In genomic region chr17:50372708-50373556, GRCh38 we compare ENCODE assay signal across 8 cellular contexts. TPM values are rescaled to one million over a fixed set of nuclear protein-coding genes. Genes with fewer than 3 reads are reported as not detected.
DNase-seq lines count a peak whose midpoint lies in the region; ATAC-seq and TF ChIP-seq lines count a peak whose summit lies in the region.

EME1 (plus strand) TSS chr17:50373229; CDS start chr17:50375209, 1,980 bp downstream.
MRPL27 (minus strand) TSS chr17:50373184; CDS start chr17:50373170, 14 bp downstream.

- no peaks in the 10 kb centered on the region for H3K9me3 ChIP-seq in left lung

- H3K27ac ChIP-seq in left lung, result peak within 1 kb of the TSS; percentile 91

- peaks cover 0 to 28% of the 10 kb centered on the region in 2 donors for H3K36me3 ChIP-seq in left lung

- peaks cover 49% of the 10 kb centered on the region for H3K36me3 Mint-ChIP-seq in activated CD4-positive, alpha-beta T cell treated with anti-CD3 and anti-CD28 coated beads, Interleukin-2, amount 10 ng/mL, durations not matched to agents 24 days and 14 days (ENCODE audit: low read depth)

- H3K27me3 ChIP-seq in left lung, result no peaks in the 10 kb centered on the region

- peak within 1 kb of the TSS; percentile 98 for H3K4me3 Mint-ChIP-seq in activated CD4-positive, alpha-beta T cell treated with anti-CD3 and anti-CD28 coated beads, Interleukin-2, amount 10 ng/mL, durations not matched to agents 24 days and 14 days

- H3K4me1 ChIP-seq in left lung, result peaks cover 9 to 19% of the 10 kb centered on the region in 2 donors

- no peaks in the 10 kb centered on the region for H3K27me3 Mint-ChIP-seq in activated CD4-positive, alpha-beta T cell treated with anti-CD3 and anti-CD28 coated beads, Interleukin-2, amount 10 ng/mL, durations not matched to agents 24 days and 14 days

- peaks cover 28% of the 10 kb centered on the region for H3K4me1 Mint-ChIP-seq in activated CD4-positive, alpha-beta T cell treated with anti-CD3 and anti-CD28 coated beads, Interleukin-2, amount 10 ng/mL, durations not matched to agents 24 days and 14 days

- H3K4me3 ChIP-seq in left lung, result peak within 1 kb of the TSS; percentile 64 to 69

- DNase-seq in Ammon's horn (ENCODE audit: low spot score) (peak; percentile 95), GM19238 (ENCODE audit: insufficient read length, low spot score) (peak; percentile 93), NCI-H524 treated with DMSO at 0.1 percent for 48 hours (lab: John Stamatoyannopoulos, UW) (peak; percentile 80), dedifferentiated amniotic fluid mesenchymal stem cell (ENCODE audit: extremely low spot score) (peak; percentile 92), left lung (peak; percentile 89 to 93)
- peak; percentile 96 for DNase-seq in activated CD4-positive, alpha-beta T cell treated with anti-CD3 and anti-CD28 coated beads, Interleukin-2, amount 10 ng/mL, durations not matched to agents 24 days and 14 days
- DNase-seq in stimulated activated CD4-positive, alpha-beta T cell treated with anti-CD3 and anti-CD28 coated beads, Interleukin-2, amount 100 ng/mL, for 48 hours, result peak; percentile 72 to 81

- intact Hi-C loops in activated CD4-positive, alpha-beta T cell treated with anti-CD3 and anti-CD28 coated beads, Interleukin-2, amount 10 ng/mL, durations not matched to agents 24 days and 14 days (cut with micrococcal nuclease), result loop anchor here (1.0 kb wide), 1 partner anchor 24 kb away; the partner anchor contains the start of gene LRRC59
- intact Hi-C loops in left lung (cut with DNase I), result no loop called here

- peak within 1 kb of the TSS; percentile 100 for H3K27ac Mint-ChIP-seq in activated CD4-positive, alpha-beta T cell treated with anti-CD3 and anti-CD28 coated beads, Interleukin-2, amount 10 ng/mL, durations not matched to agents 24 days and 14 days

- peak; percentile 76 for ATAC-seq in HG03442 (IDR thresholded peaks at IDR 0.05; ENCODE audit: unreplicated experiment)
- ATAC-seq in left lung, result peak; percentile 97

- H3K9me3 Mint-ChIP-seq in activated CD4-positive, alpha-beta T cell treated with anti-CD3 and anti-CD28 coated beads, Interleukin-2, amount 10 ng/mL, durations not matched to agents 24 days and 14 days, result no peaks in the 10 kb centered on the region

- TF ChIP-seq CTCF in left lung (IDR thresholded peaks at IDR 0.05), result no peak

RNA-seq across cellular contexts. Expression of gene EME1, which starts in this region (rescaled TPM):
- total RNA-seq in activated CD4-positive, alpha-beta T cell treated with anti-CD3 and anti-CD28 coated beads, Interleukin-2, amount 10 ng/mL, durations not matched to agents 24 days and 14 days, result 30.7 and 35.4 TPM in 2 replicates
- 1 to 10 TPM; 2.6 to 3.8 TPM for total RNA-seq in left lung

RNA-seq across cellular contexts. Expression of gene MRPL27, which starts in this region (rescaled TPM):
- total RNA-seq in activated CD4-positive, alpha-beta T cell treated with anti-CD3 and anti-CD28 coated beads, Interleukin-2, amount 10 ng/mL, durations not matched to agents 24 days and 14 days, result 80.5 and 83.3 TPM in 2 replicates
- 10 to 100 TPM; 52.5 to 53.8 TPM for total RNA-seq in left lung

Comparison
In these comparisons a context has a peak if more than half of its experiments do, and no peak if none do; other contexts are left out.
1. Peak in every context shown above with its lines: DNase-seq, ATAC-seq, H3K4me3 ChIP-seq and H3K27ac ChIP-seq.